In genomic region chr7:107404740-107405537, GRCh38 we compare ENCODE assay signal across 19 cellular contexts.
DNase-seq lines count a peak whose midpoint lies in the region; ATAC-seq and TF ChIP-seq lines count a peak whose summit lies in the region.
"Had no signal": no experiment of that assay in that cellular context is flagged by ENCODE, and none has a peak within 500 bp of the region (broad histone marks: within the 10 kb centered on the region; RNA-seq: fewer than 3 reads in every experiment).

No MANE protein-coding gene starts in this region.

- peak overlapping the region; percentile 48 for H3K4me2 ChIP-seq in mammary epithelial cell (ENCODE audit: insufficient read depth, low read depth, low read length)

- no peaks in the 10 kb centered on the region for H4K20me1 ChIP-seq in mammary epithelial cell (ENCODE audit: insufficient read depth, low read length)

- H3K36me3 Mint-ChIP-seq in natural killer cell treated with Interleukin-12 subunit alpha and Interleukin-12 subunit beta and Interleukin-15 and Interleukin-18, amount 100 ng/mL, for 72 hours, result peaks cover 9% of the 10 kb centered on the region

- no peaks in the 10 kb centered on the region for H3K79me2 ChIP-seq in mammary epithelial cell (ENCODE audit: insufficient read depth, low read length)

- no peak overlapping the region for H2AFZ ChIP-seq in mammary epithelial cell (ENCODE audit: low read depth, low read length)

- ATAC-seq in natural killer cell treated with Interleukin-12 subunit alpha and Interleukin-12 subunit beta and Interleukin-15 and Interleukin-18, amount 100 ng/mL, for 72 hours, result no peak

- H3K9ac ChIP-seq in mammary epithelial cell (ENCODE audit: insufficient read depth, low read length), result peak overlapping the region; percentile 1

- CTCF ChIA-PET in mammary epithelial cell (lab: Charles Lee; ENCODE audit: low non-redundant PET), result interaction anchor here (0.6 kb wide), 1 partner anchor 148 kb away, joined by 3 read pairs; no protein-coding TSS in a partner anchor

- 44% methylated on average over 4 of the region's 4 CpGs for WGBS in mammary epithelial cell (ENCODE audit: low coverage, missing lambda C conversion rate)

- H3K4me1 Mint-ChIP-seq in natural killer cell treated with Interleukin-12 subunit alpha and Interleukin-12 subunit beta and Interleukin-15 and Interleukin-18, amount 100 ng/mL, for 72 hours (ENCODE audit: low read depth in 2 of 2), result no peaks in the 10 kb centered on the region
- H3K4me1 Mint-ChIP-seq: B cell had no signal

- BruUV-seq in mammary epithelial cell (replicated peaks; lab: Mats Ljungman, UMichigan), result TSS peak; percentile 58

- no peak for TF ChIP-seq POLR2A in Peyer's patch (IDR thresholded peaks at IDR 0.05)

- H3K27me3 ChIP-seq in mammary epithelial cell (ENCODE audit: insufficient read depth, low read length), result no peaks in the 10 kb centered on the region
- H3K27me3 ChIP-seq in Peyer's patch, result no peaks in the 10 kb centered on the region
- H3K27me3 ChIP-seq: ascending aorta had no signal

- DNase-seq in D341Med (ENCODE audit: low spot score), result peak; percentile 52
- DNase-seq in NCI-H1930 (lab: John Stamatoyannopoulos, UW), result peak; percentile 22 to 36
- DNase-seq in mammary epithelial cell, result peak; percentile 47
- peak; percentile 1 for DNase-seq in midbrain (lab: John Stamatoyannopoulos, UW)
- DNase-seq in Peyer's patch, result no peak
- DNase-seq in natural killer cell treated with Interleukin-12 subunit alpha and Interleukin-12 subunit beta and Interleukin-15 and Interleukin-18, amount 100 ng/mL, for 72 hours (ENCODE audit: low spot score), result no peak
- no peak for DNase-seq in NCI-H526 treated with DMSO at 0.1 percent for 48 hours (lab: John Stamatoyannopoulos, UW)
- DNase-seq in GM10266 (ENCODE audit: extremely low spot score), result no peak
- DNase-seq: activated CD4-positive, alpha-beta T cell treated with anti-CD3 and anti-CD28 coated beads for 4 hours; activated CD8-positive, alpha-beta memory T cell treated with anti-CD3 and anti-CD28 coated beads, Interleukin-2, amount 50 U/mL, for 4 hours; activated naive CD4-positive, alpha-beta T cell treated with Interleukin-2 at 50 U/mL for 16 hours; H9; NCI-H2081 treated with DMSO at 0.1 percent for 48 hours; SHP77 treated with DMSO at 0.1 percent for 48 hours; stimulated activated CD4-positive, alpha-beta T cell treated with anti-CD3 and anti-CD28 coated beads, Interleukin-4, amount 100 ng/mL, for 1 hour; substantia nigra had no signal

- H3K36me3 ChIP-seq in mammary epithelial cell (ENCODE audit: insufficient read depth, low read length) (peaks cover under 1% of the 10 kb centered on the region), Peyer's patch (peaks cover 0 to 5% (median 0%) of the 10 kb centered on the region in 3 donors)

- in situ Hi-C loops in mammary epithelial cell (cut with MboI; ENCODE audit: low sequenced_read_pairs in 2 of 2), result no loop called here

- dilution Hi-C loops in mammary epithelial cell (cut with HindIII; ENCODE audit: low sequenced_read_pairs), result no loop called here

- H3K27me3 Mint-ChIP-seq in natural killer cell treated with Interleukin-12 subunit alpha and Interleukin-12 subunit beta and Interleukin-15 and Interleukin-18, amount 100 ng/mL, for 72 hours, result no peaks in the 10 kb centered on the region
- H3K27me3 Mint-ChIP-seq: B cell had no signal

- peak overlapping the region; percentile 83 for H3K27ac ChIP-seq in mammary epithelial cell (ENCODE audit: insufficient read depth, low read depth, low read length)
- H3K27ac ChIP-seq in Peyer's patch, result no peak overlapping the region
- H3K27ac ChIP-seq: ascending aorta, coronary artery had no signal

- H3K9me3 Mint-ChIP-seq in natural killer cell treated with Interleukin-12 subunit alpha and Interleukin-12 subunit beta and Interleukin-15 and Interleukin-18, amount 100 ng/mL, for 72 hours, result no peaks in the 10 kb centered on the region
- H3K9me3 Mint-ChIP-seq: H9 had no signal

- H3K4me3 ChIP-seq in mammary epithelial cell (replicated peaks in 1 of 3; ENCODE audit: insufficient read depth in 1 of 3, low read depth in 2 of 3, low read length in 3 of 3) (no peak overlapping the region), Peyer's patch (no peak overlapping the region)
- H3K4me3 ChIP-seq: ascending aorta, coronary artery had no signal

- TF ChIP-seq CTCF in mammary epithelial cell (conservative IDR thresholded peaks at IDR 0.05 in 1 of 2, IDR thresholded peaks at IDR 0.05 in 1 of 2; ENCODE audit: extremely low read depth in 1 of 2, insufficient read depth in 1 of 2, low read depth in 1 of 2, low read length in 2 of 2) (no peak), Peyer's patch (IDR thresholded peaks at IDR 0.05) (no peak), GM10266 (IDR thresholded peaks at IDR 0.05; ENCODE audit: control insufficient read depth, insufficient read depth, low read depth, missing control alignments) (no peak)

- H3K9me3 ChIP-seq in mammary epithelial cell (replicated peaks; ENCODE audit: insufficient read depth, low read length) (no peaks in the 10 kb centered on the region), Peyer's patch (no peaks in the 10 kb centered on the region)
- H3K9me3 ChIP-seq: ascending aorta had no signal

- no peak overlapping the region for H3K27ac Mint-ChIP-seq in natural killer cell treated with Interleukin-12 subunit alpha and Interleukin-12 subunit beta and Interleukin-15 and Interleukin-18, amount 100 ng/mL, for 72 hours
- H3K27ac Mint-ChIP-seq: B cell had no signal

- H3K4me1 ChIP-seq in mammary epithelial cell (ENCODE audit: insufficient read depth, low read length) (peaks cover 19% of the 10 kb centered on the region), Peyer's patch (no peaks in the 10 kb centered on the region)
- H3K4me1 ChIP-seq: ascending aorta had no signal

- H3K4me3 Mint-ChIP-seq in natural killer cell treated with Interleukin-12 subunit alpha and Interleukin-12 subunit beta and Interleukin-15 and Interleukin-18, amount 100 ng/mL, for 72 hours, result no peak overlapping the region
- H3K4me3 Mint-ChIP-seq: B cell, H9 had no signal

- intact Hi-C loops in mammary epithelial cell (cut with micrococcal nuclease), result no loop called here

Comparison
In these comparisons a context has a peak if more than half of its experiments do, and no peak if none do; other contexts are left out.
1. DNase-seq: peak in D341Med (single experiment), NCI-H1930 (2 of 2), mammary epithelial cell (single experiment) and midbrain (single experiment); none in Peyer's patch (0 of 3), natural killer cell treated with Interleukin-12 subunit alpha and Interleukin-12 subunit beta and Interleukin-15 and Interleukin-18, amount 100 ng/mL, for 72 hours (single experiment), NCI-H526 treated with DMSO at 0.1 percent for 48 hours (single experiment) and GM10266 (single experiment).